9 cellular contexts compared by ENCODE assay signal in the genomic region with DNA sequence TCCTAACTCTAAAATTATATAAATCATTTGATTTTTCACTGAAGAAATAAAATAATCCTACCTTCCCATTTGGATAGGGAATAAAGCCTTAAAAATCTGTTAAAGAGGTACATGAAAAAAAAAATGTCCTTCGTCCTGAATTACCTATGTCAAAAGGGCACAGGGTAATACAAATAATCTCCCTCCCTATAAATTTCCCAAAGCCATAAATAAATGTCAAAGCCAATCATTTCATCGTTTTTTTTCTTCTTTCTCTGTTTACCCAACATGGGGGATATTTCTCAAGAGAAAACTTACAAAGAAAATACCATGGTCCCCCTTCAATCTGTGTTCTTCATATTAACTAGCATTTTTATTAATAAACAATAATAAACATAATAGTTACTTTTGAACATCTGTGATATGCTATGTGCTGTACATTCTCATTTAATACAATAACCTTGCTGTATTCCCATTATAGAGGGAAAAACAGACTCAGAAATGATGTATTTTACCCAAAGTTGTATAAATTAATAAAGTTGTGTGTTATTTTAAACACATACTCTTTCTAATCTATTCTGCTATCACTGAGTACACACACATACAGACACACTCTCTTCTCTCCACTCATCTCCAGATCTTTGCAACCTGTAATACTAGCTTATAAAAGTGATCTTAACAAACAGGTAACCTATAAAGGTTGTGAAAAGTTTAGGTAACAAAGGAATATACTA. TPM values are rescaled to one million over a fixed set of nuclear protein-coding genes. Genes with fewer than 3 reads are reported as not detected.
DNase-seq lines count a peak whose midpoint lies in the region; ATAC-seq and TF ChIP-seq lines count a peak whose summit lies in the region.
"Had no signal": no experiment of that assay in that cellular context is flagged by ENCODE, and none has a peak within 500 bp of the region (broad histone marks: within the 10 kb centered on the region; RNA-seq: fewer than 3 reads in every experiment).

No MANE protein-coding gene starts in this region.

- H3K4me3 Mint-ChIP-seq in H9: no peak overlapping the region
- H3K4me3 Mint-ChIP-seq in stimulated activated effector memory CD8-positive, alpha-beta T cell treated with anti-CD3 and anti-CD28 coated beads, Interleukin-12 subunit alpha, Interleukin-12 subunit beta, amount 100 ng/mL, for 72 hours: peak overlapping the region; percentile 80

- POLR2A ChIA-PET in Panc1 (lab: Charles Lee): interaction anchor here (0.5 to 1.7 kb wide), 3 partner anchors 7 to 469 kb away, joined by 4 to 8 read pairs (median 4); no protein-coding TSS in a partner anchor

- no peak overlapping the region for H3K9ac ChIP-seq in H9 (ENCODE audit: extremely low read depth, insufficient read length, low read length)

- H3K27me3 Mint-ChIP-seq in H9 (ENCODE audit: low read depth): no peaks in the 10 kb centered on the region

- peaks cover 0 to 4% (median 2%) of the 10 kb centered on the region in 3 experiments; a peak in 4 of 7 replicates for H3K36me3 Mint-ChIP-seq in H9 (ENCODE audit: insufficient read depth in 1 of 3, low read depth in 3 of 3)
- peaks cover 51% of the 10 kb centered on the region for H3K36me3 Mint-ChIP-seq in stimulated activated effector memory CD8-positive, alpha-beta T cell treated with anti-CD3 and anti-CD28 coated beads, Interleukin-12 subunit alpha, Interleukin-12 subunit beta, amount 100 ng/mL, for 72 hours

- peak overlapping the region in 2 of 3 experiments; percentile 23 to 95; a peak in 3 of 7 replicates for H3K27ac Mint-ChIP-seq in H9
- H3K27ac Mint-ChIP-seq in stimulated activated effector memory CD8-positive, alpha-beta T cell treated with anti-CD3 and anti-CD28 coated beads, Interleukin-12 subunit alpha, Interleukin-12 subunit beta, amount 100 ng/mL, for 72 hours: peak overlapping the region; percentile 98

- no peaks in the 10 kb centered on the region for H3K9me3 ChIP-seq in H9 (ENCODE audit: control insufficient read depth, low read depth, low read length)
- H3K9me3 ChIP-seq in Panc1 (ENCODE audit: control insufficient read depth, insufficient read depth, low read depth, low read length): no peaks in the 10 kb centered on the region

- H3K36me3 ChIP-seq in Panc1 (ENCODE audit: control insufficient read depth, insufficient read depth, low read length): peaks cover 2% of the 10 kb centered on the region; the same call in 1 of the 2 replicates

- no peak overlapping the region for H2BK5ac ChIP-seq in H9 (ENCODE audit: insufficient read length, low read length)

- no peak overlapping the region for H3T11ph ChIP-seq in H9 (ENCODE audit: low read length)

- H3K27ac ChIP-seq in H9 (ENCODE audit: insufficient read length, low read depth, low read length) (no peak overlapping the region), Panc1 (ENCODE audit: low read length) (peak overlapping the region; percentile 98), foreskin keratinocyte (peak overlapping the region; percentile 91)

- intact Hi-C loops in Panc1 (cut with micrococcal nuclease; ENCODE audit: unreplicated experiment): loop anchor here (5.0 kb wide), 1 partner anchor 166 kb away; no protein-coding TSS in a partner anchor

- H2BK120ac ChIP-seq in H9 (ENCODE audit: low read depth, low read length, poor library complexity, severe bottlenecking): no peak overlapping the region

- CTCF ChIA-PET in Panc1 (lab: Charles Lee): interaction anchor here (1.0 kb wide), 1 partner anchor 85 kb away, joined by 3 read pairs; no protein-coding TSS in a partner anchor

- no peak overlapping the region for H2AK5ac ChIP-seq in H9 (ENCODE audit: insufficient read length, low read length)

- no peaks in the 10 kb centered on the region for H3K23me2 ChIP-seq in H9 (ENCODE audit: insufficient read length, low read depth, low read length, poor library complexity, severe bottlenecking)

- H2BK15ac ChIP-seq in H9 (ENCODE audit: low read depth, low read length): no peak overlapping the region

- no peaks in the 10 kb centered on the region for H4K20me1 ChIP-seq in H9 (ENCODE audit: control insufficient read depth, insufficient read depth, insufficient read length)

- no CpG with 5 or more reads among the region's 2 CpGs for WGBS in H9 (ENCODE audit: extremely low coverage, insufficient read length, low lambda C conversion rate)

- H2BK20ac ChIP-seq in H9 (ENCODE audit: low read depth, low read length, poor library complexity, severe bottlenecking): no peak overlapping the region

- H3K79me1 ChIP-seq in H9 (ENCODE audit: insufficient read depth, low read depth, low read length, poor library complexity, severe bottlenecking): no peaks in the 10 kb centered on the region

- peak overlapping the region in 1 of 2 experiments; percentile 50; a peak in 1 of 4 replicates for H3K4me3 ChIP-seq in Panc1 (ENCODE audit: low read depth in 2 of 2, low read length in 2 of 2)

- ATAC-seq in Panc1 (no peak), foreskin keratinocyte (no peak)
- no peak for ATAC-seq in stimulated activated effector memory CD8-positive, alpha-beta T cell treated with anti-CD3 and anti-CD28 coated beads, Interleukin-12 subunit alpha, Interleukin-12 subunit beta, amount 100 ng/mL, for 72 hours
- no peak for ATAC-seq in activated CD4-positive, CD25-positive, alpha-beta regulatory T cell treated with anti-CD3 and anti-CD28 coated beads, Interleukin-2, amount 50 U/mL, for 24 hours

- no peaks in the 10 kb centered on the region for H3K27me3 ChIP-seq in H9 (ENCODE audit: insufficient read depth, low read length)
- H3K27me3 ChIP-seq in Panc1 (ENCODE audit: control insufficient read depth, insufficient read depth, low read length): no peaks in the 10 kb centered on the region
- no peaks in the 10 kb centered on the region for H3K27me3 ChIP-seq in foreskin keratinocyte

- no peaks in the 10 kb centered on the region for H3K9me3 Mint-ChIP-seq in H9
- peaks cover 5% of the 10 kb centered on the region for H3K9me3 Mint-ChIP-seq in stimulated activated effector memory CD8-positive, alpha-beta T cell treated with anti-CD3 and anti-CD28 coated beads, Interleukin-12 subunit alpha, Interleukin-12 subunit beta, amount 100 ng/mL, for 72 hours

- H3K4me1 ChIP-seq in H9 (ENCODE audit: insufficient read depth, low read length) (no peaks in the 10 kb centered on the region), Panc1 (ENCODE audit: control insufficient read depth, insufficient read depth, low read length) (peaks cover 27% of the 10 kb centered on the region), foreskin keratinocyte (peaks cover 26% of the 10 kb centered on the region)

- H3K4me1 Mint-ChIP-seq in H9: peaks cover 24 to 30% of the 10 kb centered on the region in 2 experiments
- peaks cover 66% of the 10 kb centered on the region for H3K4me1 Mint-ChIP-seq in stimulated activated effector memory CD8-positive, alpha-beta T cell treated with anti-CD3 and anti-CD28 coated beads, Interleukin-12 subunit alpha, Interleukin-12 subunit beta, amount 100 ng/mL, for 72 hours

- H4K91ac ChIP-seq in H9 (ENCODE audit: insufficient read length, low read depth, low read length): no peak overlapping the region

- H4K8ac ChIP-seq in H9 (replicated peaks; ENCODE audit: insufficient read length, low read depth, low read length): no peak overlapping the region

- H3K79me2 ChIP-seq in H9 (ENCODE audit: insufficient read depth, low read length): no peaks in the 10 kb centered on the region; the same call in 1 of the 2 replicates

- H3K4me2 ChIP-seq in H9 (ENCODE audit: insufficient read depth, insufficient read length, low read length): no peak overlapping the region

- BruUV-seq in Panc1 (replicated peaks; lab: Mats Ljungman, UMichigan): no TSS peak

- no peak overlapping the region for H3K23ac ChIP-seq in H9 (ENCODE audit: insufficient read length, low read depth, low read length)

- DNase-seq in H9 (no peak), Panc1 (ENCODE audit: low read depth, low spot score) (no peak), foreskin keratinocyte (no peak), NCI-H82 treated with DMSO at 0.1 percent for 48 hours (lab: John Stamatoyannopoulos, UW; ENCODE audit: unreplicated experiment) (no peak), KG1 (lab: John Stamatoyannopoulos, UW) (no peak)
- DNase-seq in stimulated activated effector memory CD8-positive, alpha-beta T cell treated with anti-CD3 and anti-CD28 coated beads, Interleukin-12 subunit alpha, Interleukin-12 subunit beta, amount 100 ng/mL, for 72 hours (ENCODE audit: low spot score in 2 of 2): no peak
- DNase-seq: DMS79, NCI-H2029 treated with DMSO at 0.1 percent for 48 hours had no signal

- no peak for TF ChIP-seq CTCF in H9 (conservative IDR thresholded peaks at IDR 0.05)
- TF ChIP-seq CTCF in Panc1 (IDR thresholded peaks at IDR 0.05): no peak
- TF ChIP-seq CTCF in foreskin keratinocyte (conservative IDR thresholded peaks at IDR 0.05): no peak

- no peak overlapping the region for H2AFZ ChIP-seq in H9 (ENCODE audit: low read length)

- in situ Hi-C loops in Panc1 (cut with HindIII; ENCODE audit: low pct_unique_long_range_greater_than_20kb, low sequenced_read_pairs): no loop called here

- no peak overlapping the region for H3K4ac ChIP-seq in H9 (ENCODE audit: low read depth, low read length)

- H3K56ac ChIP-seq in H9 (ENCODE audit: insufficient read length, low read depth, low read length): no peak overlapping the region

- H3K14ac ChIP-seq in H9 (ENCODE audit: insufficient read depth, low read length): no peak overlapping the region

- no peak overlapping the region for H4K5ac ChIP-seq in H9 (ENCODE audit: insufficient read length, low read depth, low read length)

- no peak overlapping the region for H2BK12ac ChIP-seq in H9 (ENCODE audit: insufficient read length, low read depth, low read length)

- no peak overlapping the region for H3K18ac ChIP-seq in H9 (ENCODE audit: insufficient read length, low read depth, low read length)

RNA-seq across cellular contexts. Expression of gene ANKRD28, which starts 0.9 kb away (rescaled TPM):
- 53.8 and 59.0 TPM in 2 replicates for total RNA-seq in H9 (2021)
- total RNA-seq in Panc1 (2021; ENCODE audit: unreplicated experiment): 89.3 TPM
- polyA plus RNA-seq in Panc1 (2012; ENCODE audit: insufficient read length): 35.0 TPM
- total RNA-seq in foreskin keratinocyte: 31.7 and 32.4 TPM in 2 replicates
- polyA plus RNA-seq in foreskin keratinocyte: 4.6 and 6.5 TPM in 2 replicates
